In the genomic region with DNA sequence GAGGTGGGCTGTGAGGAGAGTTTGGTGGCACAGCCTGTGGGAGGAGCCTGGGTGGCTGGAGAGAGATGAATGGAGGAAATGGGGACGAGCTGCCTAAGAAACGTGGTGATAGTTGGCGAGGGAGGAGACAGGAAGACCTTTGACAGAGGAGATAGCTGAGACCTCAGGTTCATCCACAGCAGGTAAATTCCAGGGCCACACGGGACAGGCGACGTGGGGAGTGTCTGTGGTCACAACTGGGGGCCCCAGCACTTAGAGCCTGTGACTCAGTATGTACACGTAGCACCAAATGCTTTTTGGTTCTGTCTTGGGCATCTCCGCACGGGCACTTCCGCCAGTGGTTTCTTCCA, we compare ENCODE assay signal across 22 cellular contexts. TPM values are rescaled to one million over a fixed set of nuclear protein-coding genes. Genes with fewer than 3 reads are reported as not detected.
A peak's percentile ranks its signal among the peaks of the same experiment; 100 is the strongest.
DNase-seq lines count a peak whose midpoint lies in the region; ATAC-seq and TF ChIP-seq lines count a peak whose summit lies in the region.
"Had no signal": no experiment of that assay in that cellular context is flagged by ENCODE, and none has a peak within 500 bp of the region (broad histone marks: within the 10 kb centered on the region; RNA-seq: fewer than 3 reads in every experiment).

No MANE protein-coding gene starts in this region.

- ATAC-seq in activated naive CD8-positive, alpha-beta T cell treated with anti-CD3 and anti-CD28 coated beads, Interleukin-2, amount 50 U/mL, for 24 hours, result peak; percentile 93
- ATAC-seq in HG03432 (IDR thresholded peaks at IDR 0.05; ENCODE audit: unreplicated experiment), result no peak
- ATAC-seq: gastroesophageal sphincter, psoas muscle had no signal

- no peaks in the 10 kb centered on the region for H3K27me3 Mint-ChIP-seq in activated CD4-positive, alpha-beta T cell treated with anti-CD3 and anti-CD28 coated beads, Interleukin-2, amount 10 ng/mL, durations not matched to agents 24 days and 14 days
- H3K27me3 Mint-ChIP-seq in activated naive CD8-positive, alpha-beta T cell treated with anti-CD3 and anti-CD28 coated beads, Interleukin-2, amount 50 U/mL, for 24 hours, result no peaks in the 10 kb centered on the region
- H3K27me3 Mint-ChIP-seq: naive B cell had no signal

- peak overlapping the region; percentile 27 for H3K27ac ChIP-seq in RWPE1
- H3K27ac ChIP-seq: gastroesophageal sphincter, GM23248, psoas muscle had no signal

- peak overlapping the region; percentile 56 for H3K27ac Mint-ChIP-seq in activated CD4-positive, alpha-beta T cell treated with anti-CD3 and anti-CD28 coated beads, Interleukin-2, amount 10 ng/mL, durations not matched to agents 24 days and 14 days
- H3K27ac Mint-ChIP-seq in activated naive CD8-positive, alpha-beta T cell treated with anti-CD3 and anti-CD28 coated beads, Interleukin-2, amount 50 U/mL, for 24 hours, result peak overlapping the region; percentile 55

- TF ChIP-seq CTCF in RWPE1 (conservative IDR thresholded peaks at IDR 0.05; ENCODE audit: low read depth), result no peak

- POLR2A ChIA-PET in RWPE1 (lab: Yijun Ruan, JAX; ENCODE audit: low non-redundant PET), result no interaction called here

- CTCF ChIA-PET in RWPE1 (lab: Yijun Ruan, JAX), result interaction anchor here (0.6 kb wide), 1 partner anchor 471 kb away, joined by 3 read pairs; no protein-coding TSS in a partner anchor

- peaks cover 31% of the 10 kb centered on the region for H3K36me3 Mint-ChIP-seq in activated CD4-positive, alpha-beta T cell treated with anti-CD3 and anti-CD28 coated beads, Interleukin-2, amount 10 ng/mL, durations not matched to agents 24 days and 14 days (ENCODE audit: low read depth)
- peaks cover 4% of the 10 kb centered on the region for H3K36me3 Mint-ChIP-seq in activated naive CD8-positive, alpha-beta T cell treated with anti-CD3 and anti-CD28 coated beads, Interleukin-2, amount 50 U/mL, for 24 hours (ENCODE audit: low read depth)
- H3K36me3 Mint-ChIP-seq: naive B cell had no signal

- no peaks in the 10 kb centered on the region for H3K9me3 Mint-ChIP-seq in activated CD4-positive, alpha-beta T cell treated with anti-CD3 and anti-CD28 coated beads, Interleukin-2, amount 10 ng/mL, durations not matched to agents 24 days and 14 days
- no peaks in the 10 kb centered on the region for H3K9me3 Mint-ChIP-seq in activated naive CD8-positive, alpha-beta T cell treated with anti-CD3 and anti-CD28 coated beads, Interleukin-2, amount 50 U/mL, for 24 hours
- H3K9me3 Mint-ChIP-seq: naive B cell had no signal

- intact Hi-C loops in activated CD4-positive, alpha-beta T cell treated with anti-CD3 and anti-CD28 coated beads, Interleukin-2, amount 10 ng/mL, durations not matched to agents 24 days and 14 days (cut with micrococcal nuclease), result no loop called here

- DNase-seq in activated CD4-positive, alpha-beta T cell treated with anti-CD3 and anti-CD28 coated beads, Interleukin-2, amount 10 ng/mL, durations not matched to agents 24 days and 14 days, result peak; percentile 69
- no peak for DNase-seq in activated CD4-positive, alpha-beta T cell treated with anti-CD3 and anti-CD28 coated beads, Interleukin-2, amount 50 U/mL, for 1 hour
- no peak for DNase-seq in RWPE1 (ENCODE audit: low spot score)
- DNase-seq in activated naive CD8-positive, alpha-beta T cell treated with anti-CD3 and anti-CD28 coated beads, Interleukin-2, amount 50 U/mL, for 24 hours, result peak; percentile 48
- peak; percentile 10 for DNase-seq in stimulated activated CD4-positive, alpha-beta T cell treated with anti-CD3 and anti-CD28 coated beads, Interleukin-4, amount 100 ng/mL, for 1 hour
- no peak for DNase-seq in DMS153 treated with DMSO at 0.1 percent for 48 hours (lab: John Stamatoyannopoulos, UW; ENCODE audit: unreplicated experiment)
- DNase-seq in HK-2 (ENCODE audit: unreplicated experiment), result no peak
- DNase-seq: activated CD8-positive, alpha-beta memory T cell treated with anti-CD3 and anti-CD28 coated beads, Interleukin-2, amount 50 U/mL, for 4 hours; aorta; GM23248; MG63; naive B cell; NCI-H2029; NCI-H524; OCI-M1; psoas muscle; upper lobe of left lung had no signal

- H3K4me1 Mint-ChIP-seq in activated CD4-positive, alpha-beta T cell treated with anti-CD3 and anti-CD28 coated beads, Interleukin-2, amount 10 ng/mL, durations not matched to agents 24 days and 14 days, result peaks cover 40% of the 10 kb centered on the region
- peaks cover 44% of the 10 kb centered on the region for H3K4me1 Mint-ChIP-seq in activated naive CD8-positive, alpha-beta T cell treated with anti-CD3 and anti-CD28 coated beads, Interleukin-2, amount 50 U/mL, for 24 hours

- peak overlapping the region; percentile 63 for H3K4me3 Mint-ChIP-seq in activated CD4-positive, alpha-beta T cell treated with anti-CD3 and anti-CD28 coated beads, Interleukin-2, amount 10 ng/mL, durations not matched to agents 24 days and 14 days
- peak overlapping the region; percentile 32 for H3K4me3 Mint-ChIP-seq in activated naive CD8-positive, alpha-beta T cell treated with anti-CD3 and anti-CD28 coated beads, Interleukin-2, amount 50 U/mL, for 24 hours

RNA-seq across cellular contexts. Expression of gene MINK1, which starts 7.7 kb away (rescaled TPM):
- 56.1 and 59.7 TPM in 2 replicates for total RNA-seq in activated CD4-positive, alpha-beta T cell treated with anti-CD3 and anti-CD28 coated beads, Interleukin-2, amount 10 ng/mL, durations not matched to agents 24 days and 14 days

RNA-seq across cellular contexts. Expression of gene PLD2, which starts 33.9 kb away (rescaled TPM):
- total RNA-seq in activated CD4-positive, alpha-beta T cell treated with anti-CD3 and anti-CD28 coated beads, Interleukin-2, amount 10 ng/mL, durations not matched to agents 24 days and 14 days, result 14.5 and 16.1 TPM in 2 replicates

RNA-seq across cellular contexts. Expression of gene PSMB6, which starts 44.9 kb away (rescaled TPM):
- 208 and 209 TPM in 2 replicates for total RNA-seq in activated CD4-positive, alpha-beta T cell treated with anti-CD3 and anti-CD28 coated beads, Interleukin-2, amount 10 ng/mL, durations not matched to agents 24 days and 14 days

RNA-seq across cellular contexts. Expression of gene GLTPD2, which starts 52.1 kb away (rescaled TPM):
- not detected in 2 replicates for total RNA-seq in activated CD4-positive, alpha-beta T cell treated with anti-CD3 and anti-CD28 coated beads, Interleukin-2, amount 10 ng/mL, durations not matched to agents 24 days and 14 days
- total RNA-seq: A673, aorta, G401, gastroesophageal sphincter, HT1080, psoas muscle had no signal

Comparison
In these comparisons a context has a peak if more than half of its experiments do, and no peak if none do; other contexts are left out.
1. DNase-seq: peak in activated CD4-positive, alpha-beta T cell treated with anti-CD3 and anti-CD28 coated beads, Interleukin-2, amount 10 ng/mL, durations not matched to agents 24 days and 14 days (single experiment), activated naive CD8-positive, alpha-beta T cell treated with anti-CD3 and anti-CD28 coated beads, Interleukin-2, amount 50 U/mL, for 24 hours (single experiment) and stimulated activated CD4-positive, alpha-beta T cell treated with anti-CD3 and anti-CD28 coated beads, Interleukin-4, amount 100 ng/mL, for 1 hour (single experiment); none in activated CD4-positive, alpha-beta T cell treated with anti-CD3 and anti-CD28 coated beads, Interleukin-2, amount 50 U/mL, for 1 hour (single experiment), RWPE1 (single experiment), DMS153 treated with DMSO at 0.1 percent for 48 hours (single experiment) and HK-2 (single experiment).